In the genomic region with DNA sequence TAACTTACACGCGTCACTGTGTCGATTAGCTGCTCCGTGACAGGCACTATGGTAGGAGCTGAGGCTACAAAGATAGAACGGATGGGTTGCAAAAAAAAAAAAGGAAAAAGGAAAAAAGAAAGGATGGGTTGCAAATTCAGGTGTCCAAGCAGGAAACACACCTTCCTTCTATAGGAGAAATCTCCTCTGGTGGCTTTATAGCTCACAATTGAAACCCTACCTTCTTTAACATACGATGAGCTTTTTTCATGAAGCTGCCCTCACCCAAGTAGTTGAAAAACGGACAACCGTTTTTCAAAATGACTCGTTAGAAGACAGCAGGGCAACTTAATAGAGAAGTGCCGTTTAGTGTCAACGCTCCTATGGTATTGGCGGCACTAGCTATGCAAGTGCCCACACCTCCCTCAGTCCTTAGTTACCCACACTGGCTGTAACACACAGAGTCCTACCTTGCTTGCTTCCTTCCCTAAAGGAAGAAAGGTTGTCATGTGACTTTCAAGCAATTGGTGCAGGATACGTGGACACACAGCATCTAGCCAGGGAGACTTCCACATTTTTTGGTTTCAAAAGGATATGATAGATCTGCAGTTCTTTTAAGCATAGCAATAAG, we compare ENCODE assay signal across 1 cellular context.
TF ChIP-seq lines count a peak whose summit lies in the region.

No MANE protein-coding gene starts in this region.

TF ChIP-seq in HepG2, 621 proteins besides CTCF, POLR2A, EP300 and RAD21 (continued from another document):
- TF ChIP-seq STAT6 (CRISPR knock-in tag; IDR thresholded peaks at IDR 0.05; ENCODE audit: borderline replicate concordance) (no peak), MEIS2 (CRISPR knock-in tag; IDR thresholded peaks at IDR 0.05) (no peak), ZBTB46 (CRISPR knock-in tag; IDR thresholded peaks at IDR 0.05; ENCODE audit: borderline replicate concordance) (no peak), CHD2 (IDR thresholded peaks at IDR 0.05; ENCODE audit: low read depth, low read length) (no peak), HCFC1 (IDR thresholded peaks at IDR 0.05; ENCODE audit: low read depth, low read length) (no peak), ZNF878 (CRISPR knock-in tag; IDR thresholded peaks at IDR 0.05) (0 out of 2 replicates have a peak, but pooled peaks have one; percentile 58), ZFX (CRISPR knock-in tag; IDR thresholded peaks at IDR 0.05; ENCODE audit: low read depth) (no peak), HES4 (CRISPR knock-in tag; IDR thresholded peaks at IDR 0.05; ENCODE audit: borderline replicate concordance) (no peak), ZNF615 (CRISPR knock-in tag; IDR thresholded peaks at IDR 0.05; ENCODE audit: borderline replicate concordance) (no peak; the same call in 1 of the 2 replicates), MEF2D (CRISPR knock-in tag; IDR thresholded peaks at IDR 0.05) (no peak), FLYWCH1 (CRISPR knock-in tag; IDR thresholded peaks at IDR 0.05) (no peak), ELF4 (CRISPR knock-in tag; IDR thresholded peaks at IDR 0.05; ENCODE audit: borderline replicate concordance) (0 out of 2 replicates have a peak, but pooled peaks have one; percentile 26), ZNF703 (CRISPR knock-in tag; IDR thresholded peaks at IDR 0.05; ENCODE audit: borderline replicate concordance) (no peak), GPBP1L1 (CRISPR knock-in tag; IDR thresholded peaks at IDR 0.05) (no peak), ZNF724P (CRISPR knock-in tag; IDR thresholded peaks at IDR 0.05; ENCODE audit: borderline replicate concordance) (no peak), POLR2AphosphoS5 (IDR thresholded peaks at IDR 0.05; ENCODE audit: low read depth, low read length) (peak; percentile 19; the same call in 1 of the 2 replicates), ZNF142 (CRISPR knock-in tag; IDR thresholded peaks at IDR 0.05) (no peak), ZNF564 (CRISPR knock-in tag; IDR thresholded peaks at IDR 0.05) (0 out of 2 replicates have a peak, but pooled peaks have one; percentile 18), HIVEP1 (CRISPR knock-in tag; IDR thresholded peaks at IDR 0.05) (no peak), SRSF1 (optimal IDR thresholded peaks at IDR 0.05; ENCODE audit: low read depth, low read length) (no peak), ZNF33B (CRISPR knock-in tag; IDR thresholded peaks at IDR 0.05) (no peak), SMC3 (IDR thresholded peaks at IDR 0.05; ENCODE audit: low read length) (no peak), ZNF383 (CRISPR knock-in tag; IDR thresholded peaks at IDR 0.05; ENCODE audit: borderline replicate concordance) (no peak), ZNF816 (CRISPR knock-in tag; IDR thresholded peaks at IDR 0.05; ENCODE audit: borderline replicate concordance) (0 out of 2 replicates have a peak, but pooled peaks have one; percentile 7), ZBTB8A (CRISPR knock-in tag; IDR thresholded peaks at IDR 0.05; ENCODE audit: borderline replicate concordance, low read depth) (no peak), ZNF546 (CRISPR knock-in tag; conservative IDR thresholded peaks at IDR 0.05) (no peak)
- TF ChIP-seq, protein P1, sequence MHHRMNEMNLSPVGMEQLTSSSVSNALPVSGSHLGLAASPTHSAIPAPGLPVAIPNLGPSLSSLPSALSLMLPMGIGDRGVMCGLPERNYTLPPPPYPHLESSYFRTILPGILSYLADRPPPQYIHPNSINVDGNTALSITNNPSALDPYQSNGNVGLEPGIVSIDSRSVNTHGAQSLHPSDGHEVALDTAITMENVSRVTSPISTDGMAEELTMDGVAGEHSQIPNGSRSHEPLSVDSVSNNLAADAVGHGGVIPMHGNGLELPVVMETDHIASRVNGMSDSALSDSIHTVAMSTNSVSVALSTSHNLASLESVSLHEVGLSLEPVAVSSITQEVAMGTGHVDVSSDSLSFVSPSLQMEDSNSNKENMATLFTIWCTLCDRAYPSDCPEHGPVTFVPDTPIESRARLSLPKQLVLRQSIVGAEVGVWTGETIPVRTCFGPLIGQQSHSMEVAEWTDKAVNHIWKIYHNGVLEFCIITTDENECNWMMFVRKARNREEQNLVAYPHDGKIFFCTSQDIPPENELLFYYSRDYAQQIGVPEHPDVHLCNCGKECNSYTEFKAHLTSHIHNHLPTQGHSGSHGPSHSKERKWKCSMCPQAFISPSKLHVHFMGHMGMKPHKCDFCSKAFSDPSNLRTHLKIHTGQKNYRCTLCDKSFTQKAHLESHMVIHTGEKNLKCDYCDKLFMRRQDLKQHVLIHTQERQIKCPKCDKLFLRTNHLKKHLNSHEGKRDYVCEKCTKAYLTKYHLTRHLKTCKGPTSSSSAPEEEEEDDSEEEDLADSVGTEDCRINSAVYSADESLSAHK (CRISPR knock-in tag; IDR thresholded peaks at IDR 0.05; ENCODE audit: borderline replicate concordance): no peak
- TF ChIP-seq, protein P2, sequence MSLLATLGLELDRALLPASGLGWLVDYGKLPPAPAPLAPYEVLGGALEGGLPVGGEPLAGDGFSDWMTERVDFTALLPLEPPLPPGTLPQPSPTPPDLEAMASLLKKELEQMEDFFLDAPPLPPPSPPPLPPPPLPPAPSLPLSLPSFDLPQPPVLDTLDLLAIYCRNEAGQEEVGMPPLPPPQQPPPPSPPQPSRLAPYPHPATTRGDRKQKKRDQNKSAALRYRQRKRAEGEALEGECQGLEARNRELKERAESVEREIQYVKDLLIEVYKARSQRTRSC (CRISPR knock-in tag; IDR thresholded peaks at IDR 0.05; ENCODE audit: low read depth): no peak
- TF ChIP-seq, protein P3, sequence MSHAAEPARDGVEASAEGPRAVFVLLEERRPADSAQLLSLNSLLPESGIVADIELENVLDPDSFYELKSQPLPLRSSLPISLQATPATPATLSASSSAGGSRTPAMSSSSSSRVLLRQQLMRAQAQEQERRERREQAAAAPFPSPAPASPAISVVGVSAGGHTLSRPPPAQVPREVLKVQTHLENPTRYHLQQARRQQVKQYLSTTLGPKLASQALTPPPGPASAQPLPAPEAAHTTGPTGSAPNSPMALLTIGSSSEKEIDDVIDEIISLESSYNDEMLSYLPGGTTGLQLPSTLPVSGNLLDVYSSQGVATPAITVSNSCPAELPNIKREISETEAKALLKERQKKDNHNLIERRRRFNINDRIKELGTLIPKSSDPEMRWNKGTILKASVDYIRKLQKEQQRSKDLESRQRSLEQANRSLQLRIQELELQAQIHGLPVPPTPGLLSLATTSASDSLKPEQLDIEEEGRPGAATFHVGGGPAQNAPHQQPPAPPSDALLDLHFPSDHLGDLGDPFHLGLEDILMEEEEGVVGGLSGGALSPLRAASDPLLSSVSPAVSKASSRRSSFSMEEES (CRISPR knock-in tag; IDR thresholded peaks at IDR 0.05): peak; percentile 38; the same call in 1 of the 2 replicates
- TF ChIP-seq, protein P4, sequence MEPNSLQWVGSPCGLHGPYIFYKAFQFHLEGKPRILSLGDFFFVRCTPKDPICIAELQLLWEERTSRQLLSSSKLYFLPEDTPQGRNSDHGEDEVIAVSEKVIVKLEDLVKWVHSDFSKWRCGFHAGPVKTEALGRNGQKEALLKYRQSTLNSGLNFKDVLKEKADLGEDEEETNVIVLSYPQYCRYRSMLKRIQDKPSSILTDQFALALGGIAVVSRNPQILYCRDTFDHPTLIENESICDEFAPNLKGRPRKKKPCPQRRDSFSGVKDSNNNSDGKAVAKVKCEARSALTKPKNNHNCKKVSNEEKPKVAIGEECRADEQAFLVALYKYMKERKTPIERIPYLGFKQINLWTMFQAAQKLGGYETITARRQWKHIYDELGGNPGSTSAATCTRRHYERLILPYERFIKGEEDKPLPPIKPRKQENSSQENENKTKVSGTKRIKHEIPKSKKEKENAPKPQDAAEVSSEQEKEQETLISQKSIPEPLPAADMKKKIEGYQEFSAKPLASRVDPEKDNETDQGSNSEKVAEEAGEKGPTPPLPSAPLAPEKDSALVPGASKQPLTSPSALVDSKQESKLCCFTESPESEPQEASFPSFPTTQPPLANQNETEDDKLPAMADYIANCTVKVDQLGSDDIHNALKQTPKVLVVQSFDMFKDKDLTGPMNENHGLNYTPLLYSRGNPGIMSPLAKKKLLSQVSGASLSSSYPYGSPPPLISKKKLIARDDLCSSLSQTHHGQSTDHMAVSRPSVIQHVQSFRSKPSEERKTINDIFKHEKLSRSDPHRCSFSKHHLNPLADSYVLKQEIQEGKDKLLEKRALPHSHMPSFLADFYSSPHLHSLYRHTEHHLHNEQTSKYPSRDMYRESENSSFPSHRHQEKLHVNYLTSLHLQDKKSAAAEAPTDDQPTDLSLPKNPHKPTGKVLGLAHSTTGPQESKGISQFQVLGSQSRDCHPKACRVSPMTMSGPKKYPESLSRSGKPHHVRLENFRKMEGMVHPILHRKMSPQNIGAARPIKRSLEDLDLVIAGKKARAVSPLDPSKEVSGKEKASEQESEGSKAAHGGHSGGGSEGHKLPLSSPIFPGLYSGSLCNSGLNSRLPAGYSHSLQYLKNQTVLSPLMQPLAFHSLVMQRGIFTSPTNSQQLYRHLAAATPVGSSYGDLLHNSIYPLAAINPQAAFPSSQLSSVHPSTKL (CRISPR knock-in tag; IDR thresholded peaks at IDR 0.05): no peak
TF ChIP-seq in HepG2: peak in this region for 6.
